ENCODE assay signal across 1 cellular context in the genomic region with DNA sequence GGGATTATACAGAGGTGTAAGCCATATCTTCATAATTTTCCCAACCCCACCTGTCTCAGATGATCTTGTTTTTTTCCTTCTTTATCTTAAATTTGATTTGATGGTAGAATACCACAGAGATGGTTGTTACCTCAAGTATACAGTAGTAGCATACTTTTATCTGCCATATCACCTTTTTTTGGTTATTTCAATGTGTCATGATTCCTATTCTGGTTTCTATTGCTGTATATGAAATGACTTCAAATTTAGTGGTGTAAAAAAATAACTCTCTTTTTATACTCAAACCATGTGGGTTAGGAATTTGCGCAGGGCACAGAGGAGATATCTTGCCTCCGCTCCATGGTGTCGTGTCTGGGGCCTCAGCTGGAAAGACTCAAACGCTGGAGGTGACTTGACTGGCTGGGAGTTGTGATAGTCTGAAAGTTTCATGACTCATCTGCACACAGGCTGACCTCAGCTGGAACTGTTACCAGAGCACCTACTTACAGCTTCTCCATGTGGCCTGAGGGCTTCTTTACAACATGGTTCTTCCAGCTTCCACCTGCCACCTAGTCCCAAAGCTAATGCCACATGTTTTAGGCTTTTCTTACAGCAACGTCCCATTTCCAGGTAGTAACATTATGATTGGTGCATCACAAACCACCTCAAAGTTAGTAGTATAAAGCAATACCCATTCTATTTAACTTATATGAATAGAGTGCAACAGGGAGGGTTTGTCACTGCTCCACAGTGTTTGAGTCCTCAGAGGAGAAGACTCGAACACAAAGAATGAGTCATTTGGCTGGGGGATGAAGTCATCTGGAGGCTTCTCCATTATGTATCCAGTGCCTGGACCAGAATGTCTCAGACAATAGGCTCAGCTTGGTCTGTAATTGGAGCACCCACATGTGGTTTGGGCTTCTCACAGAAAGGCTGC.
TF ChIP-seq lines count a peak whose summit lies in the region.

No MANE protein-coding gene starts in this region.

TF ChIP-seq in K562, 482 proteins besides CTCF, POLR2A, EP300 and RAD21 (continued from another document):
- no peak for TF ChIP-seq ZNF398 (CRISPR knock-in tag; IDR thresholded peaks at IDR 0.05)
- TF ChIP-seq GATA2 (CRISPR knock-in tag; IDR thresholded peaks at IDR 0.05), result no peak
- TF ChIP-seq BCLAF1 (IDR thresholded peaks at IDR 0.05; ENCODE audit: borderline replicate concordance in 1 of 2, control insufficient read depth in 1 of 2, low read depth in 2 of 2, low read length in 1 of 2), result no peak
- no peak for TF ChIP-seq ILF3 (IDR thresholded peaks at IDR 0.05; ENCODE audit: borderline replicate concordance)
- no peak for TF ChIP-seq SUPT5H (IDR thresholded peaks at IDR 0.05)
- no peak for TF ChIP-seq YBX1 (IDR thresholded peaks at IDR 0.05)
- no peak for TF ChIP-seq PHF8 (IDR thresholded peaks at IDR 0.05; ENCODE audit: borderline replicate concordance, low read length)
- no peak for TF ChIP-seq CBX1 (IDR thresholded peaks at IDR 0.05; ENCODE audit: low read depth)
- no peak for TF ChIP-seq OTX1 (CRISPR knock-in tag; IDR thresholded peaks at IDR 0.05)
- no peak for TF ChIP-seq HMG20B (CRISPR knock-in tag; IDR thresholded peaks at IDR 0.05)
- TF ChIP-seq DIDO1 (tag; IDR thresholded peaks at IDR 0.05; ENCODE audit: low read depth), result no peak
- no peak for TF ChIP-seq NFE2L1 (tag; IDR thresholded peaks at IDR 0.05; ENCODE audit: borderline replicate concordance, low read depth)
- TF ChIP-seq DACH1 (IDR thresholded peaks at IDR 0.05; ENCODE audit: partially characterized antibody), result peak; percentile 39
- TF ChIP-seq TEAD2 (tag; IDR thresholded peaks at IDR 0.05), result no peak
- TF ChIP-seq CLOCK (CRISPR knock-in tag; IDR thresholded peaks at IDR 0.05; ENCODE audit: borderline replicate concordance), result no peak
- TF ChIP-seq, protein P1, sequence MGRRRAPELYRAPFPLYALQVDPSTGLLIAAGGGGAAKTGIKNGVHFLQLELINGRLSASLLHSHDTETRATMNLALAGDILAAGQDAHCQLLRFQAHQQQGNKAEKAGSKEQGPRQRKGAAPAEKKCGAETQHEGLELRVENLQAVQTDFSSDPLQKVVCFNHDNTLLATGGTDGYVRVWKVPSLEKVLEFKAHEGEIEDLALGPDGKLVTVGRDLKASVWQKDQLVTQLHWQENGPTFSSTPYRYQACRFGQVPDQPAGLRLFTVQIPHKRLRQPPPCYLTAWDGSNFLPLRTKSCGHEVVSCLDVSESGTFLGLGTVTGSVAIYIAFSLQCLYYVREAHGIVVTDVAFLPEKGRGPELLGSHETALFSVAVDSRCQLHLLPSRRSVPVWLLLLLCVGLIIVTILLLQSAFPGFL (CRISPR knock-in tag; IDR thresholded peaks at IDR 0.05), result no peak
- no peak for TF ChIP-seq ZNF561 (CRISPR knock-in tag; conservative IDR thresholded peaks at IDR 0.05)
- no peak for TF ChIP-seq PTTG1 (tag; IDR thresholded peaks at IDR 0.05; ENCODE audit: low read depth)
- no peak for TF ChIP-seq ZNF263 (CRISPR knock-in tag; IDR thresholded peaks at IDR 0.05; ENCODE audit: borderline replicate concordance)
